Comparison of ENCODE assay signal across 11 cellular contexts in genomic region chr2:5686068-5686467, GRCh38. TPM values are rescaled to one million over a fixed set of nuclear protein-coding genes. Genes with fewer than 3 reads are reported as not detected.
"Had no signal": no experiment of that assay in that cellular context is flagged by ENCODE, and none has a peak within 500 bp of the region (broad histone marks: within the 10 kb centered on the region; RNA-seq: fewer than 3 reads in every experiment).

No MANE protein-coding gene starts in this region.

- FAIRE-seq: H54, HepG2, K562 had no signal

- H3K27ac ChIP-seq: GM23248, HL-60 had no signal

- H2AFZ ChIP-seq: GM23248 had no signal

- H3K9ac ChIP-seq: GM23248 had no signal

- DNase-seq: GM23248, GOT3, H9, HCEC 1CT, KG1 had no signal

- H3K4me3 ChIP-seq: GM23248, K562 had no signal

- ATAC-seq: HepG2, K562 had no signal

RNA-seq across cellular contexts. Expression of gene SOX11, which starts 6.1 kb away (rescaled TPM):
- total RNA-seq: HepG2, HT1080 had no signal
- polyA plus RNA-seq: HepG2, IgD-negative memory B cell, K562 had no signal
